Comparison of ENCODE assay signal across 9 cellular contexts in genomic region chr1:1419812-1420653, GRCh38. TPM values are rescaled to one million over a fixed set of nuclear protein-coding genes. Genes with fewer than 3 reads are reported as not detected.
A peak's percentile ranks its signal among the peaks of the same experiment; 100 is the strongest.
DNase-seq lines count a peak whose midpoint lies in the region; ATAC-seq, FAIRE-seq and TF ChIP-seq lines count a peak whose summit lies in the region.
"Had no signal": no experiment of that assay in that cellular context is flagged by ENCODE, and none has a peak within 500 bp of the region (broad histone marks: within the 10 kb centered on the region; RNA-seq: fewer than 3 reads in every experiment).

No MANE protein-coding gene starts in this region.

- H3K27ac Mint-ChIP-seq in CD4-positive, alpha-beta T cell = no peak overlapping the region
- no peak overlapping the region for H3K27ac Mint-ChIP-seq in T-helper 17 cell
- no peak overlapping the region for H3K27ac Mint-ChIP-seq in activated CD4-positive, alpha-beta memory T cell treated with anti-CD3 and anti-CD28 coated beads, Interleukin-2, amount 10 ng/mL, durations not matched to agents 7 days and 5 days

- peak; percentile 44 for ATAC-seq in CD4-positive, alpha-beta T cell (ENCODE audit: poor library complexity)
- ATAC-seq in T-helper 17 cell = peak; percentile 49
- peak; percentile 82 for ATAC-seq in Right ventricle myocardium superior (ENCODE audit: poor library complexity)
- peak; percentile 48 to 74 (median 64) for ATAC-seq in pancreas
- ATAC-seq in GM18511 (IDR thresholded peaks at IDR 0.05; ENCODE audit: unreplicated experiment) = no peak

- no peaks in the 10 kb centered on the region for H3K9me3 ChIP-seq in CD4-positive, alpha-beta T cell (ENCODE audit: control insufficient read depth, low read length)
- H3K9me3 ChIP-seq in T-helper 17 cell (ENCODE audit: control insufficient read depth, low read length, poor library complexity, severe bottlenecking) (no peaks in the 10 kb centered on the region), pancreas (no peaks in the 10 kb centered on the region), adrenal gland (replicated peaks in 1 of 3) (no peaks in the 10 kb centered on the region)

- POLR2A ChIA-PET in CD4-positive, alpha-beta T cell (lab: Charles Lee) = no interaction called here
- POLR2A ChIA-PET in activated CD4-positive, alpha-beta memory T cell treated with anti-CD3 and anti-CD28 coated beads, Interleukin-2, amount 10 ng/mL, durations not matched to agents 7 days and 5 days (lab: Charles Lee) = interaction anchor here (0.6 to 1.2 kb wide), 2 partner anchors 9 to 12 kb away, joined by 3 to 4 read pairs; no protein-coding TSS in a partner anchor

- H3K36me3 Mint-ChIP-seq in CD4-positive, alpha-beta T cell (ENCODE audit: low read depth) = no peaks in the 10 kb centered on the region
- H3K36me3 Mint-ChIP-seq in T-helper 17 cell (ENCODE audit: low read depth) = no peaks in the 10 kb centered on the region
- no peaks in the 10 kb centered on the region for H3K36me3 Mint-ChIP-seq in activated CD4-positive, alpha-beta memory T cell treated with anti-CD3 and anti-CD28 coated beads, Interleukin-2, amount 10 ng/mL, durations not matched to agents 7 days and 5 days (ENCODE audit: low read depth)

- TF ChIP-seq POLR2A in adrenal gland (IDR thresholded peaks at IDR 0.05) = no peak

- H3K4me1 Mint-ChIP-seq in CD4-positive, alpha-beta T cell (ENCODE audit: low read depth) = no peaks in the 10 kb centered on the region
- peaks cover 6% of the 10 kb centered on the region for H3K4me1 Mint-ChIP-seq in T-helper 17 cell
- H3K4me1 Mint-ChIP-seq in activated CD4-positive, alpha-beta memory T cell treated with anti-CD3 and anti-CD28 coated beads, Interleukin-2, amount 10 ng/mL, durations not matched to agents 7 days and 5 days = peaks cover 23% of the 10 kb centered on the region

- H3K4me1 ChIP-seq in pancreas = peaks cover 0 to 14% (median 4%) of the 10 kb centered on the region in 3 donors
- H3K4me1 ChIP-seq in adrenal gland (replicated peaks in 1 of 2) = no peaks in the 10 kb centered on the region

- H3K9me3 Mint-ChIP-seq in CD4-positive, alpha-beta T cell = no peaks in the 10 kb centered on the region
- no peaks in the 10 kb centered on the region for H3K9me3 Mint-ChIP-seq in activated CD4-positive, alpha-beta memory T cell treated with anti-CD3 and anti-CD28 coated beads, Interleukin-2, amount 10 ng/mL, durations not matched to agents 7 days and 5 days

- peaks cover 33% of the 10 kb centered on the region for H3K27me3 Mint-ChIP-seq in CD4-positive, alpha-beta T cell
- H3K27me3 Mint-ChIP-seq in T-helper 17 cell = peaks cover 29% of the 10 kb centered on the region
- H3K27me3 Mint-ChIP-seq in activated CD4-positive, alpha-beta memory T cell treated with anti-CD3 and anti-CD28 coated beads, Interleukin-2, amount 10 ng/mL, durations not matched to agents 7 days and 5 days = peaks cover 12% of the 10 kb centered on the region

- TF ChIP-seq CTCF in CD4-positive, alpha-beta T cell (IDR thresholded peaks at IDR 0.05) = no peak
- TF ChIP-seq CTCF in pancreas (IDR thresholded peaks at IDR 0.05) = no peak
- TF ChIP-seq CTCF in adrenal gland (IDR thresholded peaks at IDR 0.05) = no peak

- CTCF ChIA-PET in CD4-positive, alpha-beta T cell (lab: Charles Lee) = no interaction called here
- CTCF ChIA-PET in activated CD4-positive, alpha-beta memory T cell treated with anti-CD3 and anti-CD28 coated beads, Interleukin-2, amount 10 ng/mL, durations not matched to agents 7 days and 5 days (lab: Charles Lee) = no interaction called here

- DNase-seq in CD4-positive, alpha-beta T cell = no peak
- DNase-seq in T-helper 17 cell (no peak), Right ventricle myocardium superior (peak; percentile 50), pancreas (peak in 4 of 6 donors; percentile 39 to 81 (median 61)), adrenal gland (no peak), NCI-H526 (lab: John Stamatoyannopoulos, UW) (no peak)
- DNase-seq in activated CD4-positive, alpha-beta memory T cell treated with anti-CD3 and anti-CD28 coated beads, Interleukin-2, amount 10 ng/mL, durations not matched to agents 7 days and 5 days = no peak
- DNase-seq: NCI-H1048 had no signal

- peaks cover 13% of the 10 kb centered on the region for H3K27me3 ChIP-seq in CD4-positive, alpha-beta T cell (ENCODE audit: control insufficient read depth, insufficient read depth, low read length)
- H3K27me3 ChIP-seq in pancreas = no peaks in the 10 kb centered on the region
- H3K27me3 ChIP-seq in adrenal gland = no peaks in the 10 kb centered on the region

- no peak overlapping the region for H3K27ac ChIP-seq in CD4-positive, alpha-beta T cell (ENCODE audit: low read depth, low read length)
- H3K27ac ChIP-seq in pancreas = peak overlapping the region; percentile 6 to 81 (median 66)
- H3K27ac ChIP-seq in adrenal gland = peak overlapping the region in 2 of 5 donors; percentile 38 to 40

- no peaks in the 10 kb centered on the region for H3K36me3 ChIP-seq in pancreas
- H3K36me3 ChIP-seq in adrenal gland (replicated peaks in 1 of 2) = no peaks in the 10 kb centered on the region

- H3K4me3 ChIP-seq in pancreas (peak overlapping the region; percentile 7 to 49 (median 18)), adrenal gland (peak overlapping the region in 1 of 4 donors; percentile 34)

- 7 to 10% methylated on average over 31 to 112 of the region's 112 CpGs for WGBS in pancreas, 2 donors
- WGBS in adrenal gland, 4 donors = 11 to 16% methylated on average over 71 to 112 of the region's 112 CpGs; no CpG with 5 or more reads in 2 of the 4 donors

- no peak overlapping the region for H3K4me3 Mint-ChIP-seq in CD4-positive, alpha-beta T cell
- no peak overlapping the region for H3K4me3 Mint-ChIP-seq in T-helper 17 cell
- H3K4me3 Mint-ChIP-seq in activated CD4-positive, alpha-beta memory T cell treated with anti-CD3 and anti-CD28 coated beads, Interleukin-2, amount 10 ng/mL, durations not matched to agents 7 days and 5 days = no peak overlapping the region

- no peak for FAIRE-seq in pancreas (lab: Jason Lieb, UNC)

- intact Hi-C loops in CD4-positive, alpha-beta T cell (cut with DNase I, micrococcal nuclease) = no loop called here
- intact Hi-C loops in Right ventricle myocardium superior (cut with DNase I) (no loop called here), pancreas (cut with DNase I) (no loop called here), adrenal gland (cut with DNase I) (no loop called here)

RNA-seq across cellular contexts. Expression of gene ANKRD65, which starts 1.0 kb away (rescaled TPM):
- not detected for total RNA-seq in CD4-positive, alpha-beta T cell
- not detected for total RNA-seq in T-helper 17 cell
- total RNA-seq in Right ventricle myocardium superior = 1.8 TPM
- 10 to 100 TPM in 3 of 6 donors, 1 to 10 TPM in 3; 2.3 to 16.1 (median 10.7) TPM for total RNA-seq in pancreas
- polyA plus RNA-seq in pancreas = 10 to 100 TPM; 22.1 to 41.8 TPM
- not detected for total RNA-seq in activated CD4-positive, alpha-beta memory T cell treated with anti-CD3 and anti-CD28 coated beads, Interleukin-2, amount 10 ng/mL, durations not matched to agents 7 days and 5 days
- 1 to 10 TPM in 5 of 8 donors, under 1 TPM in 3; 0.39 to 2.6 (median 1.6) TPM for total RNA-seq in adrenal gland
- polyA plus RNA-seq in adrenal gland = 1 to 10 TPM in 2 of 3 donors, under 1 TPM in 1; 0.53 to 3.4 (median 2.2) TPM

RNA-seq across cellular contexts. Expression of gene MRPL20, which starts 12.9 kb away (rescaled TPM):
- 100 to 1,000 TPM in 1 of 2 experiments, 10 to 100 TPM in 1; 99.9 to 103 TPM for total RNA-seq in CD4-positive, alpha-beta T cell
- total RNA-seq in T-helper 17 cell (10 to 100 TPM; 88.0 to 92.1 TPM), Right ventricle myocardium superior (144 TPM), pancreas (10 to 100 TPM; 42.1 to 71.8 (median 49.1) TPM), adrenal gland (100 to 1,000 TPM in 7 of 8 donors, 10 to 100 TPM in 1; 98.9 to 276 (median 158) TPM)
- polyA plus RNA-seq in pancreas (100 to 1,000 TPM in 1 of 2 donors, 10 to 100 TPM in 1; 69.0 to 121 TPM), adrenal gland (100 to 1,000 TPM; 116 to 175 (median 134) TPM)
- 10 to 100 TPM; 82.8 to 87.3 TPM for total RNA-seq in activated CD4-positive, alpha-beta memory T cell treated with anti-CD3 and anti-CD28 coated beads, Interleukin-2, amount 10 ng/mL, durations not matched to agents 7 days and 5 days

RNA-seq across cellular contexts. Expression of gene VWA1, which starts 15.5 kb away (rescaled TPM):
- not detected for total RNA-seq in CD4-positive, alpha-beta T cell
- total RNA-seq in T-helper 17 cell = not detected
- total RNA-seq in Right ventricle myocardium superior = 17.1 TPM
- 100 to 1,000 TPM in 2 of 6 donors, 10 to 100 TPM in 4; 25.4 to 138 (median 52.9) TPM for total RNA-seq in pancreas
- 10 to 100 TPM; 53.3 to 58.7 TPM for polyA plus RNA-seq in pancreas
- total RNA-seq in activated CD4-positive, alpha-beta memory T cell treated with anti-CD3 and anti-CD28 coated beads, Interleukin-2, amount 10 ng/mL, durations not matched to agents 7 days and 5 days = under 1 TPM; 0.33 to 0.45 TPM
- total RNA-seq in adrenal gland = 10 to 100 TPM; 14.8 to 49.0 (median 30.6) TPM
- polyA plus RNA-seq in adrenal gland = 10 to 100 TPM in 2 of 3 donors, under 1 TPM in 1; 0.99 to 39.3 (median 25.9) TPM

RNA-seq across cellular contexts. Expression of gene CCNL2, which starts 20.9 kb away (rescaled TPM):
- total RNA-seq in CD4-positive, alpha-beta T cell = 100 to 1,000 TPM; 274 to 281 TPM
- total RNA-seq in T-helper 17 cell (100 to 1,000 TPM; 231 to 252 TPM), Right ventricle myocardium superior (45.7 TPM), pancreas (100 to 1,000 TPM in 1 of 6 donors, 10 to 100 TPM in 5; 49.2 to 124 (median 77.1) TPM), adrenal gland (100 to 1,000 TPM in 6 of 8 donors, 10 to 100 TPM in 2; 53.4 to 264 (median 148) TPM)
- polyA plus RNA-seq in pancreas (100 to 1,000 TPM; 270 to 409 TPM), adrenal gland (100 to 1,000 TPM in 2 of 3 donors, 10 to 100 TPM in 1; 65.2 to 893 (median 593) TPM)
- total RNA-seq in activated CD4-positive, alpha-beta memory T cell treated with anti-CD3 and anti-CD28 coated beads, Interleukin-2, amount 10 ng/mL, durations not matched to agents 7 days and 5 days = 100 to 1,000 TPM; 104 TPM

RNA-seq across cellular contexts. Expression of gene ATAD3C, which starts 29.5 kb away (rescaled TPM):
- under 1 TPM; 0.28 to 0.74 TPM for total RNA-seq in CD4-positive, alpha-beta T cell
- 1 to 10 TPM in 1 of 2 donors, under 1 TPM in 1; 0.13 to 2.9 TPM for total RNA-seq in T-helper 17 cell
- 0.94 TPM for total RNA-seq in Right ventricle myocardium superior
- total RNA-seq in pancreas = 1 to 10 TPM; 2.4 to 9.5 (median 5.8) TPM
- polyA plus RNA-seq in pancreas = 10 to 100 TPM; 11.4 to 22.0 TPM
- total RNA-seq in activated CD4-positive, alpha-beta memory T cell treated with anti-CD3 and anti-CD28 coated beads, Interleukin-2, amount 10 ng/mL, durations not matched to agents 7 days and 5 days = 1 to 10 TPM in 1 of 2 experiments, under 1 TPM in 1; 0.98 to 1.4 TPM
- total RNA-seq in adrenal gland = 1 to 10 TPM in 2 of 8 donors, under 1 TPM in 3, not detected in 3; under 0.01 to 1.4 (median 0.69) TPM
- polyA plus RNA-seq in adrenal gland = 1 to 10 TPM in 1 of 3 donors, under 1 TPM in 2; 0.09 to 1.2 (median 0.72) TPM

Comparison
In these comparisons a context has a peak if more than half of its experiments do, and no peak if none do; other contexts are left out.
1. DNase-seq: peak in Right ventricle myocardium superior (single experiment) and pancreas (4 of 6); none in CD4-positive, alpha-beta T cell (0 of 10), T-helper 17 cell (0 of 3), activated CD4-positive, alpha-beta memory T cell treated with anti-CD3 and anti-CD28 coated beads, Interleukin-2, amount 10 ng/mL, durations not matched to agents 7 days and 5 days (single experiment), adrenal gland (0 of 7) and NCI-H526 (0 of 2).
2. RNA of gene VWA1, which starts 15.5 kb away (total RNA-seq): 25.4 to 138 TPM in pancreas, 14.8 to 49.0 TPM in adrenal gland and 17.1 TPM in Right ventricle myocardium superior (single experiment); 0.33 to 0.45 TPM in activated CD4-positive, alpha-beta memory T cell treated with anti-CD3 and anti-CD28 coated beads, Interleukin-2, amount 10 ng/mL, durations not matched to agents 7 days and 5 days, not detected in CD4-positive, alpha-beta T cell and not detected in T-helper 17 cell; every median in the first group is over 10 times any median in the second.